ENCODE assay signal across 30 cellular contexts in genomic region chr14:104183796-104184195, GRCh38. TPM values are rescaled to one million over a fixed set of nuclear protein-coding genes. Genes with fewer than 3 reads are reported as not detected.
"Had no signal": no experiment of that assay in that cellular context is flagged by ENCODE, and none has a peak within 500 bp of the region (broad histone marks: within the 10 kb centered on the region; RNA-seq: fewer than 3 reads in every experiment).

No MANE protein-coding gene starts in this region.

- H3K4me1 Mint-ChIP-seq: memory B cell; naive thymus-derived CD4-positive, alpha-beta T cell; stimulated activated naive B cell treated with anti-CD40 and anti-IgM and Interleukin-4, amounts not matched to agents 10 μg/mL and 1 μg/mL and 100 μg/mL, for 72 hours had no signal

- DNase-seq: kidney glomerular epithelial cell; left colon; midbrain; mucosa of descending colon; naive thymus-derived CD4-positive, alpha-beta T cell; nucleus accumbens; retina; stimulated activated CD4-positive, alpha-beta T cell treated with anti-CD3 and anti-CD28 coated beads, Interleukin-12 subunit alpha, Interleukin-12 subunit beta, amount 100 ng/mL, for 4 hours; stimulated activated CD4-positive, alpha-beta T cell treated with anti-CD3 and anti-CD28 coated beads, Interleukin-15, amount 100 ng/mL, for 24 hours; stimulated activated CD4-positive, alpha-beta T cell treated with anti-CD3 and anti-CD28 coated beads, Interleukin-2, amount 100 ng/mL, for 24 hours; stimulated activated CD4-positive, alpha-beta T cell treated with anti-CD3 and anti-CD28 coated beads, Interleukin-4, amount 100 ng/mL, for 1 hour; stimulated activated naive B cell treated with anti-CD40 and anti-IgM and Interleukin-4, amounts not matched to agents 10 μg/mL and 1 μg/mL and 100 μg/mL, for 72 hours; stimulated activated naive CD8-positive, alpha-beta T cell treated with anti-CD3 and anti-CD28 coated beads, Interleukin-15, Interleukin-2, amounts not matched to agents 100 U/mL and 50 U/mL, for 24 hours; stomach; testis; thyroid gland; transverse colon had no signal

- ATAC-seq: left colon; left lung; naive thymus-derived CD4-positive, alpha-beta T cell; sciatic nerve; stimulated activated naive B cell treated with anti-CD40 and anti-IgM and Interleukin-4, amounts not matched to agents 10 μg/mL and 1 μg/mL and 100 μg/mL, for 72 hours; stimulated activated naive CD8-positive, alpha-beta T cell treated with anti-CD3 and anti-CD28 coated beads, Interleukin-15, Interleukin-2, amounts not matched to agents 100 U/mL and 50 U/mL, for 24 hours had no signal

- H3K36me3 ChIP-seq: left lung, pancreas, prostate gland, stomach, thyroid gland, transverse colon, upper lobe of left lung, vagina had no signal

- H3K9me3 Mint-ChIP-seq: memory B cell; naive thymus-derived CD4-positive, alpha-beta T cell; natural killer cell treated with Interleukin-12 subunit alpha and Interleukin-12 subunit beta and Interleukin-15 and Interleukin-18, amount 100 ng/mL, for 72 hours; stimulated activated naive B cell treated with anti-CD40 and anti-IgM and Interleukin-4, amounts not matched to agents 10 μg/mL and 1 μg/mL and 100 μg/mL, for 72 hours had no signal

- H3K4me1 ChIP-seq: left lung, pancreas, prostate gland, testis had no signal

- H3K36me3 Mint-ChIP-seq: memory B cell; naive thymus-derived CD4-positive, alpha-beta T cell; natural killer cell treated with Interleukin-12 subunit alpha and Interleukin-12 subunit beta and Interleukin-15 and Interleukin-18, amount 100 ng/mL, for 72 hours; stimulated activated naive B cell treated with anti-CD40 and anti-IgM and Interleukin-4, amounts not matched to agents 10 μg/mL and 1 μg/mL and 100 μg/mL, for 72 hours had no signal

- FAIRE-seq: keratinocyte, pancreas had no signal

- H3K4me3 Mint-ChIP-seq: memory B cell; naive thymus-derived CD4-positive, alpha-beta T cell; natural killer cell treated with Interleukin-12 subunit alpha and Interleukin-12 subunit beta and Interleukin-15 and Interleukin-18, amount 100 ng/mL, for 72 hours; stimulated activated naive B cell treated with anti-CD40 and anti-IgM and Interleukin-4, amounts not matched to agents 10 μg/mL and 1 μg/mL and 100 μg/mL, for 72 hours had no signal

- H3K4me3 ChIP-seq: left lung, lung, mucosa of descending colon, pancreas, prostate gland, skin epidermis, stomach, testis, thyroid gland, transverse colon, upper lobe of left lung, vagina had no signal

- H3K27ac Mint-ChIP-seq: memory B cell; naive thymus-derived CD4-positive, alpha-beta T cell; natural killer cell treated with Interleukin-12 subunit alpha and Interleukin-12 subunit beta and Interleukin-15 and Interleukin-18, amount 100 ng/mL, for 72 hours; stimulated activated naive B cell treated with anti-CD40 and anti-IgM and Interleukin-4, amounts not matched to agents 10 μg/mL and 1 μg/mL and 100 μg/mL, for 72 hours had no signal

- H3K27me3 Mint-ChIP-seq: natural killer cell treated with Interleukin-12 subunit alpha and Interleukin-12 subunit beta and Interleukin-15 and Interleukin-18, amount 100 ng/mL, for 72 hours had no signal

- H3K27me3 ChIP-seq: pancreas, testis, thyroid gland, transverse colon, upper lobe of left lung, vagina had no signal

- H3K27ac ChIP-seq: pancreas, prostate gland, testis, thyroid gland, transverse colon, vagina had no signal

RNA-seq across cellular contexts. Expression of gene KIF26A, which starts 45.4 kb away (rescaled TPM):
- total RNA-seq: myocyte; natural killer cell treated with Interleukin-12 subunit alpha and Interleukin-12 subunit beta and Interleukin-15 and Interleukin-18, amount 100 ng/mL, for 72 hours; osteoblast had no signal
- polyA plus RNA-seq: naive thymus-derived CD4-positive, alpha-beta T cell had no signal
